Comparison of ENCODE assay signal across 1 cellular context in the genomic region with DNA sequence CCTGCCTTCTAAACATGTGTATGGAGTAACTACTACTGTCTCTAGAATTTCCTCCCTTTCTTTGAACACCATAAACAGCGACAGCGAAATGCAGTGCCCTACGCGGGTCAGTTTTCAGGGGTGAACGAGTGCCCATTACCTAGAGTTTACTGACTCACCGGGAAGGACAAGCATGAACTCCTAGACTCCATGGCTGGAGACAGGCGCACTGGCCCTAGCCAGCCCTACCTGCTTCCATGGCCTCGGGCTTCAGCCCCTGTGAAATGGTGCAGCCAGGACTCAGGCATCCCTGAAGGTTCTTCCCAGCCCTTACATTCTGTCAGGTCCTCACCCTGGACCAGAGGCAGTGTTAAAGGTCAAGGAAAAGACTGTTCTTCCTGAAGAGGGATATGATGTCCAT.
TF ChIP-seq lines count a peak whose summit lies in the region.

No MANE protein-coding gene starts in this region.

TF ChIP-seq in WTC11, 78 proteins besides CTCF, POLR2A, EP300 and RAD21 (continued from another document):
- TF ChIP-seq, protein P1, sequence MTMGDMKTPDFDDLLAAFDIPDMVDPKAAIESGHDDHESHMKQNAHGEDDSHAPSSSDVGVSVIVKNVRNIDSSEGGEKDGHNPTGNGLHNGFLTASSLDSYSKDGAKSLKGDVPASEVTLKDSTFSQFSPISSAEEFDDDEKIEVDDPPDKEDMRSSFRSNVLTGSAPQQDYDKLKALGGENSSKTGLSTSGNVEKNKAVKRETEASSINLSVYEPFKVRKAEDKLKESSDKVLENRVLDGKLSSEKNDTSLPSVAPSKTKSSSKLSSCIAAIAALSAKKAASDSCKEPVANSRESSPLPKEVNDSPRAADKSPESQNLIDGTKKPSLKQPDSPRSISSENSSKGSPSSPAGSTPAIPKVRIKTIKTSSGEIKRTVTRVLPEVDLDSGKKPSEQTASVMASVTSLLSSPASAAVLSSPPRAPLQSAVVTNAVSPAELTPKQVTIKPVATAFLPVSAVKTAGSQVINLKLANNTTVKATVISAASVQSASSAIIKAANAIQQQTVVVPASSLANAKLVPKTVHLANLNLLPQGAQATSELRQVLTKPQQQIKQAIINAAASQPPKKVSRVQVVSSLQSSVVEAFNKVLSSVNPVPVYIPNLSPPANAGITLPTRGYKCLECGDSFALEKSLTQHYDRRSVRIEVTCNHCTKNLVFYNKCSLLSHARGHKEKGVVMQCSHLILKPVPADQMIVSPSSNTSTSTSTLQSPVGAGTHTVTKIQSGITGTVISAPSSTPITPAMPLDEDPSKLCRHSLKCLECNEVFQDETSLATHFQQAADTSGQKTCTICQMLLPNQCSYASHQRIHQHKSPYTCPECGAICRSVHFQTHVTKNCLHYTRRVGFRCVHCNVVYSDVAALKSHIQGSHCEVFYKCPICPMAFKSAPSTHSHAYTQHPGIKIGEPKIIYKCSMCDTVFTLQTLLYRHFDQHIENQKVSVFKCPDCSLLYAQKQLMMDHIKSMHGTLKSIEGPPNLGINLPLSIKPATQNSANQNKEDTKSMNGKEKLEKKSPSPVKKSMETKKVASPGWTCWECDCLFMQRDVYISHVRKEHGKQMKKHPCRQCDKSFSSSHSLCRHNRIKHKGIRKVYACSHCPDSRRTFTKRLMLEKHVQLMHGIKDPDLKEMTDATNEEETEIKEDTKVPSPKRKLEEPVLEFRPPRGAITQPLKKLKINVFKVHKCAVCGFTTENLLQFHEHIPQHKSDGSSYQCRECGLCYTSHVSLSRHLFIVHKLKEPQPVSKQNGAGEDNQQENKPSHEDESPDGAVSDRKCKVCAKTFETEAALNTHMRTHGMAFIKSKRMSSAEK (CRISPR knock-in tag; IDR thresholded peaks at IDR 0.05; ENCODE audit: borderline replicate concordance), result no peak
- TF ChIP-seq, protein P2, sequence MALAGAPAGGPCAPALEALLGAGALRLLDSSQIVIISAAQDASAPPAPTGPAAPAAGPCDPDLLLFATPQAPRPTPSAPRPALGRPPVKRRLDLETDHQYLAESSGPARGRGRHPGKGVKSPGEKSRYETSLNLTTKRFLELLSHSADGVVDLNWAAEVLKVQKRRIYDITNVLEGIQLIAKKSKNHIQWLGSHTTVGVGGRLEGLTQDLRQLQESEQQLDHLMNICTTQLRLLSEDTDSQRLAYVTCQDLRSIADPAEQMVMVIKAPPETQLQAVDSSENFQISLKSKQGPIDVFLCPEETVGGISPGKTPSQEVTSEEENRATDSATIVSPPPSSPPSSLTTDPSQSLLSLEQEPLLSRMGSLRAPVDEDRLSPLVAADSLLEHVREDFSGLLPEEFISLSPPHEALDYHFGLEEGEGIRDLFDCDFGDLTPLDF (CRISPR knock-in tag; IDR thresholded peaks at IDR 0.05), result no peak
- TF ChIP-seq, protein P3, sequence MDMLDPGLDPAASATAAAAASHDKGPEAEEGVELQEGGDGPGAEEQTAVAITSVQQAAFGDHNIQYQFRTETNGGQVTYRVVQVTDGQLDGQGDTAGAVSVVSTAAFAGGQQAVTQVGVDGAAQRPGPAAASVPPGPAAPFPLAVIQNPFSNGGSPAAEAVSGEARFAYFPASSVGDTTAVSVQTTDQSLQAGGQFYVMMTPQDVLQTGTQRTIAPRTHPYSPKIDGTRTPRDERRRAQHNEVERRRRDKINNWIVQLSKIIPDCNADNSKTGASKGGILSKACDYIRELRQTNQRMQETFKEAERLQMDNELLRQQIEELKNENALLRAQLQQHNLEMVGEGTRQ (CRISPR knock-in tag; IDR thresholded peaks at IDR 0.05), result no peak
- TF ChIP-seq, protein P4, sequence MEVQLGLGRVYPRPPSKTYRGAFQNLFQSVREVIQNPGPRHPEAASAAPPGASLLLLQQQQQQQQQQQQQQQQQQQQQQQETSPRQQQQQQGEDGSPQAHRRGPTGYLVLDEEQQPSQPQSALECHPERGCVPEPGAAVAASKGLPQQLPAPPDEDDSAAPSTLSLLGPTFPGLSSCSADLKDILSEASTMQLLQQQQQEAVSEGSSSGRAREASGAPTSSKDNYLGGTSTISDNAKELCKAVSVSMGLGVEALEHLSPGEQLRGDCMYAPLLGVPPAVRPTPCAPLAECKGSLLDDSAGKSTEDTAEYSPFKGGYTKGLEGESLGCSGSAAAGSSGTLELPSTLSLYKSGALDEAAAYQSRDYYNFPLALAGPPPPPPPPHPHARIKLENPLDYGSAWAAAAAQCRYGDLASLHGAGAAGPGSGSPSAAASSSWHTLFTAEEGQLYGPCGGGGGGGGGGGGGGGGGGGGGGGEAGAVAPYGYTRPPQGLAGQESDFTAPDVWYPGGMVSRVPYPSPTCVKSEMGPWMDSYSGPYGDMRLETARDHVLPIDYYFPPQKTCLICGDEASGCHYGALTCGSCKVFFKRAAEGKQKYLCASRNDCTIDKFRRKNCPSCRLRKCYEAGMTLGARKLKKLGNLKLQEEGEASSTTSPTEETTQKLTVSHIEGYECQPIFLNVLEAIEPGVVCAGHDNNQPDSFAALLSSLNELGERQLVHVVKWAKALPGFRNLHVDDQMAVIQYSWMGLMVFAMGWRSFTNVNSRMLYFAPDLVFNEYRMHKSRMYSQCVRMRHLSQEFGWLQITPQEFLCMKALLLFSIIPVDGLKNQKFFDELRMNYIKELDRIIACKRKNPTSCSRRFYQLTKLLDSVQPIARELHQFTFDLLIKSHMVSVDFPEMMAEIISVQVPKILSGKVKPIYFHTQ (CRISPR knock-in tag; IDR thresholded peaks at IDR 0.05), result no peak
- TF ChIP-seq, protein P5, sequence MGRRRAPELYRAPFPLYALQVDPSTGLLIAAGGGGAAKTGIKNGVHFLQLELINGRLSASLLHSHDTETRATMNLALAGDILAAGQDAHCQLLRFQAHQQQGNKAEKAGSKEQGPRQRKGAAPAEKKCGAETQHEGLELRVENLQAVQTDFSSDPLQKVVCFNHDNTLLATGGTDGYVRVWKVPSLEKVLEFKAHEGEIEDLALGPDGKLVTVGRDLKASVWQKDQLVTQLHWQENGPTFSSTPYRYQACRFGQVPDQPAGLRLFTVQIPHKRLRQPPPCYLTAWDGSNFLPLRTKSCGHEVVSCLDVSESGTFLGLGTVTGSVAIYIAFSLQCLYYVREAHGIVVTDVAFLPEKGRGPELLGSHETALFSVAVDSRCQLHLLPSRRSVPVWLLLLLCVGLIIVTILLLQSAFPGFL (CRISPR knock-in tag; IDR thresholded peaks at IDR 0.05; ENCODE audit: borderline replicate concordance), result no peak
- TF ChIP-seq, protein P6, sequence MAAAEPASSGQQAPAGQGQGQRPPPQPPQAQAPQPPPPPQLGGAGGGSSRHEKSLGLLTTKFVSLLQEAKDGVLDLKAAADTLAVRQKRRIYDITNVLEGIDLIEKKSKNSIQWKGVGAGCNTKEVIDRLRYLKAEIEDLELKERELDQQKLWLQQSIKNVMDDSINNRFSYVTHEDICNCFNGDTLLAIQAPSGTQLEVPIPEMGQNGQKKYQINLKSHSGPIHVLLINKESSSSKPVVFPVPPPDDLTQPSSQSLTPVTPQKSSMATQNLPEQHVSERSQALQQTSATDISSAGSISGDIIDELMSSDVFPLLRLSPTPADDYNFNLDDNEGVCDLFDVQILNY (CRISPR knock-in tag; IDR thresholded peaks at IDR 0.05), result no peak
- no peak for TF ChIP-seq ZNF416 (CRISPR knock-in tag; IDR thresholded peaks at IDR 0.05)
- no peak for TF ChIP-seq SMAD3 (CRISPR knock-in tag; IDR thresholded peaks at IDR 0.05; ENCODE audit: borderline replicate concordance)
- no peak for TF ChIP-seq ZNF263 (CRISPR knock-in tag; IDR thresholded peaks at IDR 0.05; ENCODE audit: low read depth)
